1 cellular context compared by ENCODE assay signal in genomic region chr17:79721993-79722671, GRCh38.
TF ChIP-seq lines count a peak whose summit lies in the region.

No MANE protein-coding gene starts in this region.

TF ChIP-seq in HepG2, 621 proteins besides CTCF, POLR2A, EP300 and RAD21 (continued from another document and continues in another):
- TF ChIP-seq, protein P1, sequence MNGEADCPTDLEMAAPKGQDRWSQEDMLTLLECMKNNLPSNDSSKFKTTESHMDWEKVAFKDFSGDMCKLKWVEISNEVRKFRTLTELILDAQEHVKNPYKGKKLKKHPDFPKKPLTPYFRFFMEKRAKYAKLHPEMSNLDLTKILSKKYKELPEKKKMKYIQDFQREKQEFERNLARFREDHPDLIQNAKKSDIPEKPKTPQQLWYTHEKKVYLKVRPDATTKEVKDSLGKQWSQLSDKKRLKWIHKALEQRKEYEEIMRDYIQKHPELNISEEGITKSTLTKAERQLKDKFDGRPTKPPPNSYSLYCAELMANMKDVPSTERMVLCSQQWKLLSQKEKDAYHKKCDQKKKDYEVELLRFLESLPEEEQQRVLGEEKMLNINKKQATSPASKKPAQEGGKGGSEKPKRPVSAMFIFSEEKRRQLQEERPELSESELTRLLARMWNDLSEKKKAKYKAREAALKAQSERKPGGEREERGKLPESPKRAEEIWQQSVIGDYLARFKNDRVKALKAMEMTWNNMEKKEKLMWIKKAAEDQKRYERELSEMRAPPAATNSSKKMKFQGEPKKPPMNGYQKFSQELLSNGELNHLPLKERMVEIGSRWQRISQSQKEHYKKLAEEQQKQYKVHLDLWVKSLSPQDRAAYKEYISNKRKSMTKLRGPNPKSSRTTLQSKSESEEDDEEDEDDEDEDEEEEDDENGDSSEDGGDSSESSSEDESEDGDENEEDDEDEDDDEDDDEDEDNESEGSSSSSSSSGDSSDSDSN (CRISPR knock-in tag; IDR thresholded peaks at IDR 0.05): no peak
- no peak for TF ChIP-seq CSRNP1 (CRISPR knock-in tag; IDR thresholded peaks at IDR 0.05)
- TF ChIP-seq PITX1 (CRISPR knock-in tag; IDR thresholded peaks at IDR 0.05): no peak
- peak; percentile 44; the same call in 1 of the 2 replicates for TF ChIP-seq HOXA5 (CRISPR knock-in tag; IDR thresholded peaks at IDR 0.05)
- no peak for TF ChIP-seq REL (CRISPR knock-in tag; conservative IDR thresholded peaks at IDR 0.05)
- no peak for TF ChIP-seq IKZF4 (CRISPR knock-in tag; IDR thresholded peaks at IDR 0.05; ENCODE audit: borderline replicate concordance, low read depth, not compliant biosample characterization)
- no peak for TF ChIP-seq SP5 (CRISPR knock-in tag; IDR thresholded peaks at IDR 0.05; ENCODE audit: borderline replicate concordance, low read depth)
- no peak for TF ChIP-seq MBNL3 (CRISPR knock-in tag; conservative IDR thresholded peaks at IDR 0.05)
- no peak for TF ChIP-seq ZNF382 (CRISPR knock-in tag; IDR thresholded peaks at IDR 0.05; ENCODE audit: borderline replicate concordance)
- no peak for TF ChIP-seq NAIF1 (CRISPR knock-in tag; IDR thresholded peaks at IDR 0.05; ENCODE audit: borderline replicate concordance)
- no peak for TF ChIP-seq ZNF460 (CRISPR knock-in tag; IDR thresholded peaks at IDR 0.05; ENCODE audit: borderline replicate concordance)
- TF ChIP-seq SPEN (CRISPR knock-in tag; IDR thresholded peaks at IDR 0.05; ENCODE audit: low read depth): no peak
- 0 out of 2 replicates have a peak, but pooled peaks have one; percentile 42 for TF ChIP-seq SSRP1 (CRISPR knock-in tag; IDR thresholded peaks at IDR 0.05)
- no peak for TF ChIP-seq ZNF101 (CRISPR knock-in tag; IDR thresholded peaks at IDR 0.05; ENCODE audit: borderline replicate concordance, low read depth)
- TF ChIP-seq ISL2 (CRISPR knock-in tag; IDR thresholded peaks at IDR 0.05): 0 out of 2 replicates have a peak, but pooled peaks have one; percentile 44
- TF ChIP-seq SCMH1 (CRISPR knock-in tag; IDR thresholded peaks at IDR 0.05; ENCODE audit: borderline replicate concordance): no peak
- TF ChIP-seq, protein P2, sequence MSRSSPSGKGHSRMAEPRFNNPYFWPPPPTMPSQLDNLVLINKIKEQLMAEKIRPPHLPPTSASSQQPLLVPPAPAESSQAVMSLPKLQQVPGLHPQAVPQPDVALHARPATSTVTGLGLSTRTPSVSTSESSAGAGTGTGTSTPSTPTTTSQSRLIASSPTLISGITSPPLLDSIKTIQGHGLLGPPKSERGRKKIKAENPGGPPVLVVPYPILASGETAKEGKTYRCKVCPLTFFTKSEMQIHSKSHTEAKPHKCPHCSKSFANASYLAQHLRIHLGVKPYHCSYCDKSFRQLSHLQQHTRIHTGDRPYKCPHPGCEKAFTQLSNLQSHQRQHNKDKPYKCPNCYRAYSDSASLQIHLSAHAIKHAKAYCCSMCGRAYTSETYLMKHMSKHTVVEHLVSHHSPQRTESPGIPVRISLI (CRISPR knock-in tag; IDR thresholded peaks at IDR 0.05; ENCODE audit: borderline replicate concordance): no peak
- TF ChIP-seq MYNN (CRISPR knock-in tag; IDR thresholded peaks at IDR 0.05; ENCODE audit: low read depth): no peak
- TF ChIP-seq, protein P3, sequence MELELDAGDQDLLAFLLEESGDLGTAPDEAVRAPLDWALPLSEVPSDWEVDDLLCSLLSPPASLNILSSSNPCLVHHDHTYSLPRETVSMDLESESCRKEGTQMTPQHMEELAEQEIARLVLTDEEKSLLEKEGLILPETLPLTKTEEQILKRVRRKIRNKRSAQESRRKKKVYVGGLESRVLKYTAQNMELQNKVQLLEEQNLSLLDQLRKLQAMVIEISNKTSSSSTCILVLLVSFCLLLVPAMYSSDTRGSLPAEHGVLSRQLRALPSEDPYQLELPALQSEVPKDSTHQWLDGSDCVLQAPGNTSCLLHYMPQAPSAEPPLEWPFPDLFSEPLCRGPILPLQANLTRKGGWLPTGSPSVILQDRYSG (CRISPR knock-in tag; IDR thresholded peaks at IDR 0.05): no peak
- TF ChIP-seq ATF7-NPFF (CRISPR knock-in tag; IDR thresholded peaks at IDR 0.05; ENCODE audit: low read depth): no peak
- no peak for TF ChIP-seq MAF1 (CRISPR knock-in tag; IDR thresholded peaks at IDR 0.05; ENCODE audit: borderline replicate concordance)
- TF ChIP-seq, protein P4, sequence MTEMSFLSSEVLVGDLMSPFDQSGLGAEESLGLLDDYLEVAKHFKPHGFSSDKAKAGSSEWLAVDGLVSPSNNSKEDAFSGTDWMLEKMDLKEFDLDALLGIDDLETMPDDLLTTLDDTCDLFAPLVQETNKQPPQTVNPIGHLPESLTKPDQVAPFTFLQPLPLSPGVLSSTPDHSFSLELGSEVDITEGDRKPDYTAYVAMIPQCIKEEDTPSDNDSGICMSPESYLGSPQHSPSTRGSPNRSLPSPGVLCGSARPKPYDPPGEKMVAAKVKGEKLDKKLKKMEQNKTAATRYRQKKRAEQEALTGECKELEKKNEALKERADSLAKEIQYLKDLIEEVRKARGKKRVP (CRISPR knock-in tag; IDR thresholded peaks at IDR 0.05): no peak
- no peak for TF ChIP-seq RARG (CRISPR knock-in tag; IDR thresholded peaks at IDR 0.05; ENCODE audit: low read depth)
- TF ChIP-seq ATF2 (CRISPR knock-in tag; IDR thresholded peaks at IDR 0.05): no peak
- TF ChIP-seq MTA1 (CRISPR knock-in tag; IDR thresholded peaks at IDR 0.05; ENCODE audit: borderline replicate concordance): no peak
- TF ChIP-seq, protein P5, sequence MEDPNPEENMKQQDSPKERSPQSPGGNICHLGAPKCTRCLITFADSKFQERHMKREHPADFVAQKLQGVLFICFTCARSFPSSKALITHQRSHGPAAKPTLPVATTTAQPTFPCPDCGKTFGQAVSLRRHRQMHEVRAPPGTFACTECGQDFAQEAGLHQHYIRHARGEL (CRISPR knock-in tag; IDR thresholded peaks at IDR 0.05): no peak
- TF ChIP-seq, protein P6, sequence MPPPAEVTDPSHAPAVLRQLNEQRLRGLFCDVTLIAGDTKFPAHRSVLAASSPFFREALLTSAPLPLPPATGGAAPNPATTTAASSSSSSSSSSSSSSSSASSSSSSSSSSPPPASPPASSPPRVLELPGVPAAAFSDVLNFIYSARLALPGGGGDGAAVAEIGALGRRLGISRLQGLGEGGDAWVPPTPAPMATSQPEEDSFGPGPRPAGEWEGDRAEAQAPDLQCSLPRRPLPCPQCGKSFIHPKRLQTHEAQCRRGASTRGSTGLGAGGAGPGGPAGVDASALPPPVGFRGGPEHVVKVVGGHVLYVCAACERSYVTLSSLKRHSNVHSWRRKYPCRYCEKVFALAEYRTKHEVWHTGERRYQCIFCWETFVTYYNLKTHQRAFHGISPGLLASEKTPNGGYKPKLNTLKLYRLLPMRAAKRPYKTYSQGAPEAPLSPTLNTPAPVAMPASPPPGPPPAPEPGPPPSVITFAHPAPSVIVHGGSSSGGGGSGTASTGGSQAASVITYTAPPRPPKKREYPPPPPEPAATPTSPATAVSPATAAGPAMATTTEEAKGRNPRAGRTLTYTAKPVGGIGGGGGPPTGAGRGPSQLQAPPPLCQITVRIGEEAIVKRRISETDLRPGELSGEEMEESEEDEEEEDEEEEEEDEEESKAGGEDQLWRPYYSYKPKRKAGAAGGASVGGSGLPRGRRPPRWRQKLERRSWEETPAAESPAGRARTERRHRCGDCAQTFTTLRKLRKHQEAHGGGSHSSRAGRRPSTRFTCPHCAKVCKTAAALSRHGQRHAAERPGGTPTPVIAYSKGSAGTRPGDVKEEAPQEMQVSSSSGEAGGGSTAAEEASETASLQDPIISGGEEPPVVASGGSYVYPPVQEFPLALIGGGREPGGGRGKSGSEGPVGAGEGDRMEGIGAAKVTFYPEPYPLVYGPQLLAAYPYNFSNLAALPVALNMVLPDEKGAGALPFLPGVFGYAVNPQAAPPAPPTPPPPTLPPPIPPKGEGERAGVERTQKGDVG (CRISPR knock-in tag; IDR thresholded peaks at IDR 0.05; ENCODE audit: borderline replicate concordance): no peak
- TF ChIP-seq PBX3 (CRISPR knock-in tag; IDR thresholded peaks at IDR 0.05; ENCODE audit: borderline replicate concordance): no peak
- TF ChIP-seq ZNF446 (CRISPR knock-in tag; IDR thresholded peaks at IDR 0.05): no peak
- TF ChIP-seq IKZF1 (IDR thresholded peaks at IDR 0.05): no peak
- no peak for TF ChIP-seq MED8 (CRISPR knock-in tag; IDR thresholded peaks at IDR 0.05; ENCODE audit: insufficient replicate concordance)
- TF ChIP-seq ZNF20 (CRISPR knock-in tag; IDR thresholded peaks at IDR 0.05): no peak
- no peak for TF ChIP-seq CBFB (CRISPR knock-in tag; IDR thresholded peaks at IDR 0.05)
- TF ChIP-seq SP140L (CRISPR knock-in tag; IDR thresholded peaks at IDR 0.05; ENCODE audit: borderline replicate concordance): no peak
- TF ChIP-seq, protein P7, sequence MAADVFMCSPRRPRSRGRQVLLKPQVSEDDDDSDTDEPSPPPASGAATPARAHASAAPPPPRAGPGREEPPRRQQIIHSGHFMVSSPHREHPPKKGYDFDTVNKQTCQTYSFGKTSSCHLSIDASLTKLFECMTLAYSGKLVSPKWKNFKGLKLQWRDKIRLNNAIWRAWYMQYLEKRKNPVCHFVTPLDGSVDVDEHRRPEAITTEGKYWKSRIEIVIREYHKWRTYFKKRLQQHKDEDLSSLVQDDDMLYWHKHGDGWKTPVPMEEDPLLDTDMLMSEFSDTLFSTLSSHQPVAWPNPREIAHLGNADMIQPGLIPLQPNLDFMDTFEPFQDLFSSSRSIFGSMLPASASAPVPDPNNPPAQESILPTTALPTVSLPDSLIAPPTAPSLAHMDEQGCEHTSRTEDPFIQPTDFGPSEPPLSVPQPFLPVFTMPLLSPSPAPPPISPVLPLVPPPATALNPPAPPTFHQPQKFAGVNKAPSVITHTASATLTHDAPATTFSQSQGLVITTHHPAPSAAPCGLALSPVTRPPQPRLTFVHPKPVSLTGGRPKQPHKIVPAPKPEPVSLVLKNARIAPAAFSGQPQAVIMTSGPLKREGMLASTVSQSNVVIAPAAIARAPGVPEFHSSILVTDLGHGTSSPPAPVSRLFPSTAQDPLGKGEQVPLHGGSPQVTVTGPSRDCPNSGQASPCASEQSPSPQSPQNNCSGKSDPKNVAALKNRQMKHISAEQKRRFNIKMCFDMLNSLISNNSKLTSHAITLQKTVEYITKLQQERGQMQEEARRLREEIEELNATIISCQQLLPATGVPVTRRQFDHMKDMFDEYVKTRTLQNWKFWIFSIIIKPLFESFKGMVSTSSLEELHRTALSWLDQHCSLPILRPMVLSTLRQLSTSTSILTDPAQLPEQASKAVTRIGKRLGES (CRISPR knock-in tag; IDR thresholded peaks at IDR 0.05; ENCODE audit: borderline replicate concordance): no peak
- no peak for TF ChIP-seq ZNF841 (CRISPR knock-in tag; IDR thresholded peaks at IDR 0.05; ENCODE audit: borderline replicate concordance)
- no peak; the same call in 1 of the 2 replicates for TF ChIP-seq MYC (CRISPR knock-in tag; IDR thresholded peaks at IDR 0.05; ENCODE audit: borderline replicate concordance)
- no peak for TF ChIP-seq ZFP41 (CRISPR knock-in tag; IDR thresholded peaks at IDR 0.05; ENCODE audit: borderline replicate concordance)
- no peak for TF ChIP-seq SNAPC5 (CRISPR knock-in tag; IDR thresholded peaks at IDR 0.05; ENCODE audit: borderline replicate concordance)
- 0 out of 2 replicates have a peak, but pooled peaks have one; percentile 59 for TF ChIP-seq TP53 (CRISPR knock-in tag; conservative IDR thresholded peaks at IDR 0.05)
- TF ChIP-seq NR2F6 (IDR thresholded peaks at IDR 0.05): no peak
- peak; percentile 27; the same call in 1 of the 2 replicates for TF ChIP-seq NR2F6 (CRISPR knock-in tag; IDR thresholded peaks at IDR 0.05)
- no peak for TF ChIP-seq ZBTB46 (CRISPR knock-in tag; IDR thresholded peaks at IDR 0.05; ENCODE audit: borderline replicate concordance)
